In the genomic region with DNA sequence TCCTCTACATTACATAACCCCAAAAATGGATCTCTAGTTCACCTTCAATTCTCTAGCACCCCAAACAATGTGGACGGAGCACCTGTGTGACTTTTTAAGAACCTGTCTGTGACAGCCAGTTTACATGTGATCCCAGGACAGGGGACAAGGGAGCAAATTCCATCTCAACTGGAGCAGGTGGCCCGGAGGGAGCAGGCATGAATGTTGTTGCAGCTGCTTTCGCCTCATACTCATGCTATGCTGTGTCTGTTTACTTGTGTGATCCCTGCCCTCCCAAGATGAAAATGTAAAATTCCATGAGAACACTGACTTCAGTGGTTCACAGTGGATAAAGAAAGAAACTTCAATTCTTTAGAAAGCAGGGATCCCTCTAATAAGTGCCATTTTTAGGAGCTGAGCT, we compare ENCODE assay signal across 22 cellular contexts.
"Had no signal": no experiment of that assay in that cellular context is flagged by ENCODE, and none has a peak within 500 bp of the region (broad histone marks: within the 10 kb centered on the region; RNA-seq: fewer than 3 reads in every experiment).

No MANE protein-coding gene starts in this region.

- H3K9me3 ChIP-seq: MG63, SJSA1 had no signal

- H3K4me1 ChIP-seq: SJSA1 had no signal

- H3K27ac ChIP-seq: SJSA1, SK-N-MC had no signal

- ATAC-seq: HepG2 had no signal

- DNase-seq: IMR-90, Karpas-422, KG1, MG63, NCI-H1092 treated with DMSO at 0.1 percent for 48 hours, NCI-H1436, NCI-H187, NCI-H2029, NCI-H2081 treated with DMSO at 0.1 percent for 48 hours, NCI-H2171, NCI-H226, NCI-H446, NCI-H510A, NCI-H524 treated with DMSO at 0.1 percent for 48 hours, NCI-H69, NCI-H774, Right ventricle myocardium superior, RPMI8226 had no signal

- FAIRE-seq: HepG2, RCC 7860 had no signal

- H3K4me3 ChIP-seq: MG63, SJSA1, SK-N-MC had no signal

- H3K36me3 ChIP-seq: MG63, SJSA1 had no signal
